Comparison of ENCODE assay signal across 1 cellular context in genomic region chr16:69273009-69273408, GRCh38.
TF ChIP-seq lines count a peak whose summit lies in the region.

No MANE protein-coding gene starts in this region.

TF ChIP-seq in SK-N-SH, 30 proteins besides CTCF, POLR2A, EP300 and RAD21 (continued from another document):
- TF ChIP-seq ZBTB33 (IDR thresholded peaks at IDR 0.05; ENCODE audit: borderline replicate concordance, low read depth) (no peak), RCOR1 (IDR thresholded peaks at IDR 0.05; ENCODE audit: low read length) (no peak), NFIC (IDR thresholded peaks at IDR 0.05; ENCODE audit: borderline replicate concordance) (no peak), NRF1 (IDR thresholded peaks at IDR 0.05; ENCODE audit: low read depth, low read length) (no peak), TAF1 (IDR thresholded peaks at IDR 0.05; ENCODE audit: borderline replicate concordance, low read depth, low read length) (no peak), FOSL2 (IDR thresholded peaks at IDR 0.05; ENCODE audit: borderline replicate concordance, low read depth) (no peak), MXI1 (IDR thresholded peaks at IDR 0.05; ENCODE audit: low read depth, low read length) (no peak), MAX (IDR thresholded peaks at IDR 0.05; ENCODE audit: low read depth) (no peak), JUND (IDR thresholded peaks at IDR 0.05) (no peak), RFX5 (IDR thresholded peaks at IDR 0.05; ENCODE audit: low read length) (no peak), IRF3 (IDR thresholded peaks at IDR 0.05; ENCODE audit: low read depth, low read length) (no peak), CHD2 (IDR thresholded peaks at IDR 0.05; ENCODE audit: low read length, partially characterized antibody) (no peak), FOXM1 (IDR thresholded peaks at IDR 0.05; ENCODE audit: low read depth) (no peak)
